9 cellular contexts compared by ENCODE assay signal in the genomic region with DNA sequence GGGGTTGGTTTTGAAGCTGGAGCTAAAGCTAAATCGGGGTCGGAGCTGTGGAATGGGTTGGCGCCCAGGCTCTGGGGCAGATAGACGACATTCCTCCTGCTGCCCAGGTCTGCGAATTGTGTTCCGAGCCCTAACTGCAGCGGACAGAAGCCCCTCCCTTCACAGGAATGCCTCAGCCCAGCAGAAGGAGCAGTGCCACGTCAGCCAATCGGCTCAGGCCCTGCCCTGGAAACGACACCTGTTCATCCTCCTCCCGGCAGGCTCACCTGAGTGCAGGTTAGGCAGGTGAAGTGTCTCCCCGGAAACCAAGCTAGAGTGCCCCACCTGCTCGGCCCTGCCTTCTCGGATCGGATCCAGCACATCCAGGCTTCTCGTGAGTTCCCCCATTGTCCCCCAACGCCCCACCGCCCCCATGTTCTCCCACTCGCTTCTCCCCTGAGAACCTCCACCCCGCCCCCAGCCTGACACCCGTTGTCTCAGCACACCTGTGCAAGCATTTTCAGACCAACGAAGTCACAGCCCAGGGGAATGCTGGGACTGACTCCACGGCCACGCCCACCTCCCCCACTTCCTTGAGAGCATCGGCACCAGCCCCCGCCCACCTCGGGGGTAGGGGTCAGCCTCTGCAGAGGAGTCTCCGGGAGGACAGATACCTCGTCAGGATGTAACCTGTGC. TPM values are rescaled to one million over a fixed set of nuclear protein-coding genes. Genes with fewer than 3 reads are reported as not detected.
DNase-seq lines count a peak whose midpoint lies in the region; ATAC-seq and TF ChIP-seq lines count a peak whose summit lies in the region.
"Had no signal": no experiment of that assay in that cellular context is flagged by ENCODE, and none has a peak within 500 bp of the region (broad histone marks: within the 10 kb centered on the region; RNA-seq: fewer than 3 reads in every experiment).

No MANE protein-coding gene starts in this region.

- H3K9me3 Mint-ChIP-seq in T-cell: no peaks in the 10 kb centered on the region

- POLR2A ChIA-PET in T-cell (lab: Charles Lee): no interaction called here

- peak overlapping the region; percentile 41 to 70 (median 52) for H3K4me3 Mint-ChIP-seq in T-cell

- WGBS in iPS DF 6.9 (ENCODE audit: insufficient coverage, insufficient read length): no CpG with 5 or more reads among the region's 29 CpGs
- 13 to 24% (median 18%) methylated on average over 24 to 29 of the region's 29 CpGs for WGBS in spleen, 5 donors

- H3K4me1 ChIP-seq in iPS DF 6.9 (ENCODE audit: control insufficient read depth, insufficient read depth, low read length): peaks cover 5% of the 10 kb centered on the region
- H3K4me1 ChIP-seq in spleen: peaks cover 3 to 24% (median 13%) of the 10 kb centered on the region in 6 donors

- intact Hi-C loops in spleen (cut with DNase I; ENCODE audit: low total_unique reads): no loop called here

- TF ChIP-seq CTCF in spleen (IDR thresholded peaks at IDR 0.05 in 8 of 11, conservative IDR thresholded peaks at IDR 0.05 in 3 of 11): no peak

- H3K27ac ChIP-seq in iPS DF 6.9 (ENCODE audit: low read length) (no peak overlapping the region), spleen (no peak overlapping the region)

- H3K4me3 ChIP-seq in iPS DF 6.9 (ENCODE audit: low read length): peak overlapping the region; percentile 44; the same call in 1 of the 2 replicates
- H3K4me3 ChIP-seq in spleen: peak overlapping the region in 3 of 8 donors; percentile 8 to 59 (median 17)

- H3K27me3 ChIP-seq in iPS DF 6.9 (ENCODE audit: control insufficient read depth, insufficient read depth, low read length) (no peaks in the 10 kb centered on the region), spleen (replicated peaks in 1 of 7) (peaks cover 0 to 24% (median 0%) of the 10 kb centered on the region in 7 donors)

- peaks cover 23 to 36% (median 36%) of the 10 kb centered on the region in 3 donors for H3K4me1 Mint-ChIP-seq in T-cell

- no peak overlapping the region for H3K27ac Mint-ChIP-seq in T-cell

- CTCF ChIA-PET in T-cell (lab: Charles Lee): no interaction called here

- no peak for TF ChIP-seq POLR2A in spleen (IDR thresholded peaks at IDR 0.05)

- no peaks in the 10 kb centered on the region for H3K9me3 ChIP-seq in iPS DF 6.9 (ENCODE audit: control insufficient read depth, insufficient read depth, low read length)
- H3K9me3 ChIP-seq in spleen: no peaks in the 10 kb centered on the region

- H3K36me3 ChIP-seq in iPS DF 6.9 (ENCODE audit: control insufficient read depth, insufficient read depth, low read length) (peaks cover 7% of the 10 kb centered on the region; the same call in 1 of the 2 replicates), spleen (no peaks in the 10 kb centered on the region)

- H3K27me3 Mint-ChIP-seq in T-cell: peaks cover 9 to 19% of the 10 kb centered on the region in 2 donors

- peak; percentile 20 for DNase-seq in NCI-H2196 (lab: John Stamatoyannopoulos, UW; ENCODE audit: unreplicated experiment)
- no peak for DNase-seq in NCI-H2196 treated with DMSO at 0.1 percent for 48 hours (lab: John Stamatoyannopoulos, UW; ENCODE audit: unreplicated experiment)
- peak in 4 of 34 experiments; percentile 9 to 19 (median 12) for DNase-seq in T-cell
- peak; percentile 92 for DNase-seq in iPS DF 6.9 (ENCODE audit: low read depth, low spot score)
- DNase-seq in spleen: peak; percentile 72
- no peak for DNase-seq in NCI-H1092 (lab: John Stamatoyannopoulos, UW)

- peaks cover 2% of the 10 kb centered on the region for H3K36me3 Mint-ChIP-seq in T-cell

- ATAC-seq in T-cell (replicated peaks in 1 of 4) (peak in 1 of 4 experiments; percentile 40), HG03378 (IDR thresholded peaks at IDR 0.05; ENCODE audit: unreplicated experiment) (no peak), HG03045 (IDR thresholded peaks at IDR 0.05; ENCODE audit: unreplicated experiment) (no peak)

RNA-seq across cellular contexts. Expression of gene TMEM125, which starts 0.8 kb away (rescaled TPM):
- total RNA-seq in T-cell: under 1 TPM in 3 of 5 donors, not detected in 2; 0.20 to 0.46 (median 0.35) TPM
- not detected for total RNA-seq in spleen
- under 1 TPM in 2 of 3 donors, not detected in 1; 0.05 to 0.06 TPM for polyA plus RNA-seq in spleen
- total RNA-seq: M059J had no signal

RNA-seq across cellular contexts. Expression of gene C1orf210, which starts 14.8 kb away (rescaled TPM):
- total RNA-seq in T-cell (under 1 TPM in 2 of 5 donors, not detected in 3; 0.16 to 0.32 TPM), spleen (not detected)
- not detected for polyA plus RNA-seq in spleen
- total RNA-seq: M059J had no signal

RNA-seq across cellular contexts. Expression of gene TIE1, which starts 30.2 kb away (rescaled TPM):
- 1 to 10 TPM in 1 of 5 donors, under 1 TPM in 4; 0.26 to 1.9 (median 0.32) TPM for total RNA-seq in T-cell
- total RNA-seq in spleen: 10 to 100 TPM; 45.0 to 81.8 (median 65.4) TPM
- polyA plus RNA-seq in spleen: 10 to 100 TPM in 1 of 3 donors, 1 to 10 TPM in 2; 4.9 to 17.4 (median 7.0) TPM

Comparison
In these comparisons a context has a peak if more than half of its experiments do, and no peak if none do; other contexts are left out.
1. DNase-seq: peak in NCI-H2196 (single experiment), iPS DF 6.9 (single experiment) and spleen (single experiment); none in NCI-H2196 treated with DMSO at 0.1 percent for 48 hours (single experiment) and NCI-H1092 (single experiment).
2. RNA of gene TIE1, which starts 30.2 kb away (total RNA-seq): 45.0 to 81.8 TPM in spleen; 0.26 to 1.9 TPM in T-cell; every median in the first group is over 10 times any median in the second.